ENCODE assay signal across 8 cellular contexts in genomic region chr5:170333161-170333909, GRCh38. TPM values are rescaled to one million over a fixed set of nuclear protein-coding genes. Genes with fewer than 3 reads are reported as not detected.
DNase-seq lines count a peak whose midpoint lies in the region; ATAC-seq and TF ChIP-seq lines count a peak whose summit lies in the region.

No MANE protein-coding gene starts in this region.

- H3K9ac ChIP-seq in iPS-15b (ENCODE audit: low read depth, low read length): no peak overlapping the region

- no peaks in the 10 kb centered on the region for H3K9me3 Mint-ChIP-seq in activated CD8-positive, alpha-beta T cell treated with anti-CD3 and anti-CD28 coated beads for 36 hours
- H3K9me3 Mint-ChIP-seq in endothelial cell (ENCODE audit: unreplicated experiment): no peaks in the 10 kb centered on the region

- POLR2A ChIA-PET in activated CD8-positive, alpha-beta T cell treated with anti-CD3 and anti-CD28 coated beads for 36 hours (lab: Charles Lee): interaction anchor here (0.8 to 5.8 kb wide), 17 partner anchors 18 to 105 kb away, joined by 3 to 186 read pairs (median 7); partner anchors contain the start of gene LCP2

- TF ChIP-seq CTCF in left ventricle myocardium inferior (IDR thresholded peaks at IDR 0.05; ENCODE audit: borderline replicate concordance): no peak
- no peak for TF ChIP-seq CTCF in activated CD8-positive, alpha-beta T cell treated with anti-CD3 and anti-CD28 coated beads for 36 hours (IDR thresholded peaks at IDR 0.05)
- no peak for TF ChIP-seq CTCF in endothelial cell (IDR thresholded peaks at IDR 0.05; ENCODE audit: unreplicated experiment)

- CTCF ChIA-PET in activated CD8-positive, alpha-beta T cell treated with anti-CD3 and anti-CD28 coated beads for 36 hours (lab: Charles Lee): interaction anchor here (0.9 to 6.4 kb wide), 16 partner anchors 14 to 107 kb away, joined by 3 to 204 read pairs (median 10); partner anchors contain the start of gene LCP2

- H3K27me3 Mint-ChIP-seq in activated CD8-positive, alpha-beta T cell treated with anti-CD3 and anti-CD28 coated beads for 36 hours: no peaks in the 10 kb centered on the region
- peaks cover 3% of the 10 kb centered on the region for H3K27me3 Mint-ChIP-seq in endothelial cell (ENCODE audit: unreplicated experiment)

- intact Hi-C loops in Right ventricle myocardium inferior (cut with DNase I) (no loop called here), left ventricle myocardium inferior (cut with micrococcal nuclease) (no loop called here)
- intact Hi-C loops in activated CD8-positive, alpha-beta T cell treated with anti-CD3 and anti-CD28 coated beads for 36 hours (cut with micrococcal nuclease): loop anchor here (2.0 kb wide), 1 partner anchor 59 kb away; no protein-coding TSS in a partner anchor

- H3K36me3 Mint-ChIP-seq in activated CD8-positive, alpha-beta T cell treated with anti-CD3 and anti-CD28 coated beads for 36 hours (ENCODE audit: low read depth): no peaks in the 10 kb centered on the region
- H3K36me3 Mint-ChIP-seq in endothelial cell (ENCODE audit: low read depth, unreplicated experiment): no peaks in the 10 kb centered on the region

- H3K27ac Mint-ChIP-seq in activated CD8-positive, alpha-beta T cell treated with anti-CD3 and anti-CD28 coated beads for 36 hours: no peak overlapping the region
- no peak overlapping the region for H3K27ac Mint-ChIP-seq in endothelial cell (ENCODE audit: unreplicated experiment)

- DNase-seq in Right ventricle myocardium inferior (ENCODE audit: missing footprints) (no peak), left ventricle myocardium inferior (no peak), endothelial cell (ENCODE audit: low spot score) (no peak), NCI-H2196 (lab: John Stamatoyannopoulos, UW; ENCODE audit: unreplicated experiment) (no peak)
- DNase-seq in activated CD8-positive, alpha-beta T cell treated with anti-CD3 and anti-CD28 coated beads for 36 hours: peak; percentile 90
- peak; percentile 77 for DNase-seq in stimulated activated CD8-positive, alpha-beta memory T cell treated with anti-CD3 and anti-CD28 coated beads, Interleukin-4, amount 100 ng/mL, for 48 hours

- H3K9me3 ChIP-seq in left ventricle myocardium inferior (replicated peaks) (no peaks in the 10 kb centered on the region), KOPT-K1 (ENCODE audit: insufficient read depth, low read length, poor library complexity, severe bottlenecking) (no peaks in the 10 kb centered on the region), iPS-15b (ENCODE audit: control insufficient read depth, insufficient read depth, low read length) (no peaks in the 10 kb centered on the region)

- H3K4me3 Mint-ChIP-seq in activated CD8-positive, alpha-beta T cell treated with anti-CD3 and anti-CD28 coated beads for 36 hours: no peak overlapping the region
- no peak overlapping the region for H3K4me3 Mint-ChIP-seq in endothelial cell (ENCODE audit: unreplicated experiment)

- peak; percentile 11 for ATAC-seq in Right ventricle myocardium inferior
- peak; percentile 35 for ATAC-seq in activated CD8-positive, alpha-beta T cell treated with anti-CD3 and anti-CD28 coated beads for 36 hours

- no peak overlapping the region for H3K27ac ChIP-seq in left ventricle myocardium inferior (replicated peaks)
- peak overlapping the region; percentile 94 for H3K27ac ChIP-seq in KOPT-K1 (ENCODE audit: low read depth, low read length, poor library complexity, severe bottlenecking)

- no peak overlapping the region for H3K4me3 ChIP-seq in left ventricle myocardium inferior
- peak overlapping the region; percentile 10 for H3K4me3 ChIP-seq in iPS-15b (ENCODE audit: low read depth, low read length)

- no peaks in the 10 kb centered on the region for H3K27me3 ChIP-seq in left ventricle myocardium inferior (ENCODE audit: low read depth)
- H3K27me3 ChIP-seq in iPS-15b (ENCODE audit: control insufficient read depth, insufficient read depth, low read length): peaks cover 3% of the 10 kb centered on the region

- H3K4me1 ChIP-seq in left ventricle myocardium inferior (peaks cover 21% of the 10 kb centered on the region), iPS-15b (ENCODE audit: control insufficient read depth, insufficient read depth, low read length) (peaks cover 27% of the 10 kb centered on the region)

- H3K36me3 ChIP-seq in left ventricle myocardium inferior: no peaks in the 10 kb centered on the region
- no peaks in the 10 kb centered on the region for H3K36me3 ChIP-seq in KOPT-K1 (ENCODE audit: insufficient read depth, low read length)
- H3K36me3 ChIP-seq in iPS-15b (ENCODE audit: control insufficient read depth, insufficient read depth, low read length): no peaks in the 10 kb centered on the region

- peaks cover 30% of the 10 kb centered on the region for H3K4me1 Mint-ChIP-seq in activated CD8-positive, alpha-beta T cell treated with anti-CD3 and anti-CD28 coated beads for 36 hours (ENCODE audit: low read depth)
- peaks cover 23% of the 10 kb centered on the region for H3K4me1 Mint-ChIP-seq in endothelial cell (ENCODE audit: unreplicated experiment)

RNA-seq across cellular contexts. Expression of gene LCP2, which starts 35.8 kb away (rescaled TPM):
- total RNA-seq in Right ventricle myocardium inferior (6.7 TPM), left ventricle myocardium inferior (3.9 TPM), endothelial cell (ENCODE audit: unreplicated experiment) (13.8 TPM)
- total RNA-seq in activated CD8-positive, alpha-beta T cell treated with anti-CD3 and anti-CD28 coated beads for 36 hours: 100 to 1,000 TPM; 243 to 259 TPM

RNA-seq across cellular contexts. Expression of gene KCNMB1, which starts 55.8 kb away (rescaled TPM):
- total RNA-seq in Right ventricle myocardium inferior (0.76 TPM), left ventricle myocardium inferior (1.3 TPM), endothelial cell (ENCODE audit: unreplicated experiment) (1.1 TPM)
- not detected for total RNA-seq in activated CD8-positive, alpha-beta T cell treated with anti-CD3 and anti-CD28 coated beads for 36 hours

Comparison
In these comparisons a context has a peak if more than half of its experiments do, and no peak if none do; other contexts are left out.
1. DNase-seq: peak in activated CD8-positive, alpha-beta T cell treated with anti-CD3 and anti-CD28 coated beads for 36 hours (single experiment) and stimulated activated CD8-positive, alpha-beta memory T cell treated with anti-CD3 and anti-CD28 coated beads, Interleukin-4, amount 100 ng/mL, for 48 hours (single experiment); none in Right ventricle myocardium inferior (single experiment), left ventricle myocardium inferior (single experiment), endothelial cell (single experiment) and NCI-H2196 (single experiment).
2. RNA of gene LCP2, which starts 35.8 kb away (total RNA-seq): 243 to 259 TPM in activated CD8-positive, alpha-beta T cell treated with anti-CD3 and anti-CD28 coated beads for 36 hours; 13.8 TPM in endothelial cell (single experiment), 6.7 TPM in Right ventricle myocardium inferior (single experiment) and 3.9 TPM in left ventricle myocardium inferior (single experiment); every median in the first group is over 10 times any median in the second.